ENCODE assay signal across 33 cellular contexts in the genomic region with DNA sequence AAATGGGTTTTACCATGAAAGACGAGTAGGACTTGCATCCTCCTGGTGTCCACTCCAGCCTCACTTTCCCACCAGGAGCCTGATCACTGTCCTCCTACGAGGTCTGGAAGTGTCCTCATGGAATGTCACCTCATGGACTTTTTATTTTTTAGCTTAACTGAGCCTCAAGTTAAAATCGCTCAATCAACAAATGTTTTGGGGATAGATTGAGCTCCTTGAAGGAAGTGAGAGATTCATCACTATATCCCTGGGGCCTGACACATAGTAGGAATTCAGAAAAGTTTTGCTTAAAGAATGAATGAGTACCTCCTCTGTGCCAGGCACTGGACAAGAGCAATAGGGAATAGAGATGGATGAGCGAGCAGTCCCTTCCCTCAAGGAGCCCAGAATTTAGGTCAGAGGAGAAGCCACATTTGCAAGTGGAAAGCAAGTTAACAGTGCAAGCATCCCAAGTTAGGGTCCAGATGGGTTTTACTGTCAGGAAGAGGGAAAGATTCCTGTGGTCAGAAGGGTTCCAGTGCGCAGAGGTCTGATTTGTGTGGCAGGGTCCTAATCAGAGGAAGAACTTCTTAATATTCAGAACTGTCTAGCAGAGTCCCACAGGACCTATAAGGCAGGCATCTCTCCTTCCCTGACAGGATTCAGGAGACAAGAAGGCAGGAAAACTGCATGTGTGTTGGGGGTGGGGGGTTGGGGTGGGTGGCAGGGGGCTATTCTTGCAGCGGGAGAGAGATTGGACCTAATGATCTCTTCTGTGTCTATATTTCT.
"Had no signal": no experiment of that assay in that cellular context is flagged by ENCODE, and none has a peak within 500 bp of the region (broad histone marks: within the 10 kb centered on the region; RNA-seq: fewer than 3 reads in every experiment).

No MANE protein-coding gene starts in this region.

- H3K36me3 ChIP-seq: ascending aorta, breast epithelium, cardiac muscle cell, esophagus muscularis mucosa, gastrocnemius medialis, heart left ventricle had no signal

- H3K27ac ChIP-seq: ascending aorta, breast epithelium, cardiac muscle cell, coronary artery, esophagus muscularis mucosa, foreskin keratinocyte, gastrocnemius medialis, heart left ventricle, VCaP had no signal

- DNase-seq: activated CD4-positive, alpha-beta memory T cell treated with anti-CD3 and anti-CD28 coated beads, Interleukin-2, amount 10 ng/mL, durations not matched to agents 7 days and 5 days; activated CD4-positive, alpha-beta T cell treated with anti-CD3 and anti-CD28 coated beads for 1 hour; activated CD4-positive, alpha-beta T cell treated with anti-CD3 and anti-CD28 coated beads for 4 hours; activated CD4-positive, alpha-beta T cell treated with anti-CD3 and anti-CD28 coated beads, Interleukin-2, amount 10 ng/mL, durations not matched to agents 7 days and 5 days; activated CD4-positive, alpha-beta T cell treated with anti-CD3 and anti-CD28 coated beads, Interleukin-2, amount 50 U/mL, for 4 hours; activated CD8-positive, alpha-beta memory T cell treated with anti-CD3 and anti-CD28 coated beads, Interleukin-2, amount 50 U/mL, for 48 hours; activated gamma-delta T cell; activated naive CD4-positive, alpha-beta T cell; activated naive CD4-positive, alpha-beta T cell treated with anti-CD3 and anti-CD28 coated beads, Interleukin-2, amount 10 ng/mL, durations not matched to agents 7 days and 5 days; activated naive CD8-positive, alpha-beta T cell treated with anti-CD3 and anti-CD28 coated beads, Interleukin-2, amount 10 ng/mL, durations not matched to agents 7 days and 5 days; activated T-cell treated with anti-CD3 and anti-CD28 coated beads for 4 hours; activated T-cell treated with anti-CD3 and anti-CD28 coated beads, Interleukin-2, amount 50 U/mL, for 24 hours; activated T-cell treated with anti-CD3 and anti-CD28 coated beads, Interleukin-2, amount 50 U/mL, for 72 hours; central memory CD4-positive, alpha-beta T cell; cerebellar nuclear complex; dermis blood vessel endothelial cell; effector CD4-positive, alpha-beta T cell; effector memory CD8-positive, alpha-beta T cell; erythroblast; foreskin keratinocyte; gastrocnemius medialis; glutamatergic neuron; heart left ventricle; T-helper 2 cell had no signal

- H3K4me3 Mint-ChIP-seq: activated CD4-positive, alpha-beta memory T cell treated with anti-CD3 and anti-CD28 coated beads, Interleukin-2, amount 10 ng/mL, durations not matched to agents 7 days and 5 days; activated CD4-positive, alpha-beta T cell treated with anti-CD3 and anti-CD28 coated beads, Interleukin-2, amount 10 ng/mL, durations not matched to agents 7 days and 5 days; activated naive CD4-positive, alpha-beta T cell treated with anti-CD3 and anti-CD28 coated beads, Interleukin-2, amount 10 ng/mL, durations not matched to agents 7 days and 5 days; activated naive CD8-positive, alpha-beta T cell treated with anti-CD3 and anti-CD28 coated beads, Interleukin-2, amount 10 ng/mL, durations not matched to agents 7 days and 5 days; activated T-cell treated with anti-CD3 and anti-CD28 coated beads, Interleukin-2, amount 50 U/mL, for 24 hours; activated T-cell treated with anti-CD3 and anti-CD28 coated beads, Interleukin-2, amount 50 U/mL, for 72 hours; brain; effector memory CD8-positive, alpha-beta T cell; WTC11 had no signal

- H3K4me1 ChIP-seq: ascending aorta, breast epithelium, esophagus muscularis mucosa, foreskin keratinocyte, gastrocnemius medialis, heart left ventricle had no signal

- H3K27me3 ChIP-seq: ascending aorta, breast epithelium, cardiac muscle cell, foreskin keratinocyte had no signal

- H3K27me3 Mint-ChIP-seq: activated CD4-positive, alpha-beta memory T cell treated with anti-CD3 and anti-CD28 coated beads, Interleukin-2, amount 10 ng/mL, durations not matched to agents 7 days and 5 days had no signal

- H3K27ac Mint-ChIP-seq: activated CD4-positive, alpha-beta memory T cell treated with anti-CD3 and anti-CD28 coated beads, Interleukin-2, amount 10 ng/mL, durations not matched to agents 7 days and 5 days; activated CD4-positive, alpha-beta T cell treated with anti-CD3 and anti-CD28 coated beads, Interleukin-2, amount 10 ng/mL, durations not matched to agents 7 days and 5 days; activated naive CD4-positive, alpha-beta T cell treated with anti-CD3 and anti-CD28 coated beads, Interleukin-2, amount 10 ng/mL, durations not matched to agents 7 days and 5 days; activated naive CD4-positive, alpha-beta T cell treated with anti-CD3 and anti-CD28 coated beads, Interleukin-2, amount 50 U/mL, for 72 hours; activated naive CD8-positive, alpha-beta T cell treated with anti-CD3 and anti-CD28 coated beads, Interleukin-2, amount 10 ng/mL, durations not matched to agents 7 days and 5 days; activated T-cell treated with anti-CD3 and anti-CD28 coated beads, Interleukin-2, amount 50 U/mL, for 24 hours; activated T-cell treated with anti-CD3 and anti-CD28 coated beads, Interleukin-2, amount 50 U/mL, for 72 hours; effector memory CD8-positive, alpha-beta T cell; WTC11 had no signal

- H3K9me3 Mint-ChIP-seq: activated CD4-positive, alpha-beta memory T cell treated with anti-CD3 and anti-CD28 coated beads, Interleukin-2, amount 10 ng/mL, durations not matched to agents 7 days and 5 days; activated CD4-positive, alpha-beta T cell treated with anti-CD3 and anti-CD28 coated beads, Interleukin-2, amount 10 ng/mL, durations not matched to agents 7 days and 5 days; activated naive CD4-positive, alpha-beta T cell treated with anti-CD3 and anti-CD28 coated beads, Interleukin-2, amount 10 ng/mL, durations not matched to agents 7 days and 5 days; activated naive CD4-positive, alpha-beta T cell treated with anti-CD3 and anti-CD28 coated beads, Interleukin-2, amount 50 U/mL, for 72 hours; activated naive CD8-positive, alpha-beta T cell treated with anti-CD3 and anti-CD28 coated beads, Interleukin-2, amount 10 ng/mL, durations not matched to agents 7 days and 5 days; activated T-cell treated with anti-CD3 and anti-CD28 coated beads, Interleukin-2, amount 50 U/mL, for 24 hours; activated T-cell treated with anti-CD3 and anti-CD28 coated beads, Interleukin-2, amount 50 U/mL, for 72 hours had no signal

- H3K4me3 ChIP-seq: ascending aorta, breast epithelium, cardiac muscle cell, coronary artery, esophagus muscularis mucosa, gastrocnemius medialis, heart left ventricle had no signal

- H3K4me1 Mint-ChIP-seq: activated CD4-positive, alpha-beta memory T cell treated with anti-CD3 and anti-CD28 coated beads, Interleukin-2, amount 10 ng/mL, durations not matched to agents 7 days and 5 days; activated CD4-positive, alpha-beta T cell treated with anti-CD3 and anti-CD28 coated beads, Interleukin-2, amount 10 ng/mL, durations not matched to agents 7 days and 5 days; activated naive CD4-positive, alpha-beta T cell treated with anti-CD3 and anti-CD28 coated beads, Interleukin-2, amount 10 ng/mL, durations not matched to agents 7 days and 5 days; activated naive CD8-positive, alpha-beta T cell treated with anti-CD3 and anti-CD28 coated beads, Interleukin-2, amount 10 ng/mL, durations not matched to agents 7 days and 5 days had no signal

- H3K36me3 Mint-ChIP-seq: activated naive CD4-positive, alpha-beta T cell treated with anti-CD3 and anti-CD28 coated beads, Interleukin-2, amount 10 ng/mL, durations not matched to agents 7 days and 5 days; activated naive CD4-positive, alpha-beta T cell treated with anti-CD3 and anti-CD28 coated beads, Interleukin-2, amount 50 U/mL, for 72 hours; activated naive CD8-positive, alpha-beta T cell treated with anti-CD3 and anti-CD28 coated beads, Interleukin-2, amount 10 ng/mL, durations not matched to agents 7 days and 5 days had no signal

- H3K9me3 ChIP-seq: ascending aorta, breast epithelium, esophagus muscularis mucosa, gastrocnemius medialis had no signal
